8 cellular contexts compared by ENCODE assay signal in genomic region chr4:102759835-102760644, GRCh38. TPM values are rescaled to one million over a fixed set of nuclear protein-coding genes. Genes with fewer than 3 reads are reported as not detected.
DNase-seq lines count a peak whose midpoint lies in the region; ATAC-seq and TF ChIP-seq lines count a peak whose summit lies in the region.

No MANE protein-coding gene starts in this region.

- H3K36me3 ChIP-seq in MG63 = no peaks in the 10 kb centered on the region

- H3K4me3 ChIP-seq in MG63 = peak overlapping the region; percentile 63

- H3K27me3 Mint-ChIP-seq in HFFc6 (ENCODE audit: insufficient read depth) = no peaks in the 10 kb centered on the region
- no peaks in the 10 kb centered on the region for H3K27me3 Mint-ChIP-seq in natural killer cell treated with Interleukin-12 subunit alpha and Interleukin-12 subunit beta and Interleukin-15 and Interleukin-18, amount 100 ng/mL, for 72 hours

- H3K9me3 ChIP-seq in MG63 = no peaks in the 10 kb centered on the region

- H3K9me3 Mint-ChIP-seq in HFFc6 = 0 out of 2 replicates have a peak, but pooled peaks cover under 1% of the 10 kb centered on the region
- peaks cover under 1% of the 10 kb centered on the region for H3K9me3 Mint-ChIP-seq in natural killer cell treated with Interleukin-12 subunit alpha and Interleukin-12 subunit beta and Interleukin-15 and Interleukin-18, amount 100 ng/mL, for 72 hours

- peak; percentile 18 for DNase-seq in A172 (ENCODE audit: low spot score)
- DNase-seq in GM10266 (ENCODE audit: extremely low spot score) = peak; percentile 61
- peak; percentile 50 for DNase-seq in HFFc6
- DNase-seq in MG63 = peak; percentile 3
- DNase-seq in activated CD4-positive, alpha-beta T cell treated with anti-CD3 and anti-CD28 coated beads, Interleukin-2, amount 50 U/mL, for 24 hours (ENCODE audit: low read depth in 1 of 2, low spot score in 1 of 2) = peak; percentile 2 to 3
- peak; percentile 57 for DNase-seq in fibroblast of peridontal ligament (ENCODE audit: extremely low read depth)
- DNase-seq in natural killer cell treated with Interleukin-12 subunit alpha and Interleukin-12 subunit beta and Interleukin-15 and Interleukin-18, amount 100 ng/mL, for 72 hours (ENCODE audit: low spot score) = peak; percentile 66
- no peak for DNase-seq in NCI-H2029 (lab: John Stamatoyannopoulos, UW)

- peak overlapping the region; percentile 92 for H3K4me3 Mint-ChIP-seq in HFFc6
- peak overlapping the region; percentile 94 for H3K4me3 Mint-ChIP-seq in natural killer cell treated with Interleukin-12 subunit alpha and Interleukin-12 subunit beta and Interleukin-15 and Interleukin-18, amount 100 ng/mL, for 72 hours

- peaks cover 39% of the 10 kb centered on the region for H3K4me1 Mint-ChIP-seq in HFFc6 (ENCODE audit: low read depth)
- H3K4me1 Mint-ChIP-seq in natural killer cell treated with Interleukin-12 subunit alpha and Interleukin-12 subunit beta and Interleukin-15 and Interleukin-18, amount 100 ng/mL, for 72 hours (ENCODE audit: low read depth in 2 of 2) = peaks cover 32 to 37% of the 10 kb centered on the region in 2 donors

- peaks cover 11% of the 10 kb centered on the region; the same call in 1 of the 2 replicates for H3K36me3 Mint-ChIP-seq in HFFc6 (ENCODE audit: low read depth)
- H3K36me3 Mint-ChIP-seq in natural killer cell treated with Interleukin-12 subunit alpha and Interleukin-12 subunit beta and Interleukin-15 and Interleukin-18, amount 100 ng/mL, for 72 hours = no peaks in the 10 kb centered on the region

- ATAC-seq in natural killer cell treated with Interleukin-12 subunit alpha and Interleukin-12 subunit beta and Interleukin-15 and Interleukin-18, amount 100 ng/mL, for 72 hours = peak; percentile 53 to 76

- H3K27me3 ChIP-seq in MG63 = no peaks in the 10 kb centered on the region

- no peak for TF ChIP-seq CTCF in GM10266 (IDR thresholded peaks at IDR 0.05; ENCODE audit: control insufficient read depth, insufficient read depth, low read depth, missing control alignments)
- no peak for TF ChIP-seq CTCF in HFFc6 (IDR thresholded peaks at IDR 0.05)

- peak overlapping the region; percentile 92 for H3K27ac Mint-ChIP-seq in HFFc6
- H3K27ac Mint-ChIP-seq in natural killer cell treated with Interleukin-12 subunit alpha and Interleukin-12 subunit beta and Interleukin-15 and Interleukin-18, amount 100 ng/mL, for 72 hours = peak overlapping the region; percentile 82 to 90

RNA-seq across cellular contexts. Expression of gene MANBA, which starts 0.7 kb away (rescaled TPM):
- 29.9 and 32.8 TPM in 2 replicates for total RNA-seq in A172 (2014; rRNA removed; shearing (Covaris generic))
- 10 to 100 TPM; 31.2 to 57.9 (median 36.0) TPM for total RNA-seq in HFFc6 (2021; fragmentation: NEBNext Ultra II Directional; extraction: Animal tissue kit (Norgen Biotek cat#: 25700))
- 0.49 and 3.1 TPM in 2 replicates for total RNA-seq in MG63 (2014; rRNA removed; shearing (Covaris generic); ENCODE audit: low replicate concordance)
- 10 to 100 TPM; 14.7 to 15.5 TPM for total RNA-seq in natural killer cell treated with Interleukin-12 subunit alpha and Interleukin-12 subunit beta and Interleukin-15 and Interleukin-18, amount 100 ng/mL, for 72 hours
